ENCODE assay signal across 8 cellular contexts in the genomic region with DNA sequence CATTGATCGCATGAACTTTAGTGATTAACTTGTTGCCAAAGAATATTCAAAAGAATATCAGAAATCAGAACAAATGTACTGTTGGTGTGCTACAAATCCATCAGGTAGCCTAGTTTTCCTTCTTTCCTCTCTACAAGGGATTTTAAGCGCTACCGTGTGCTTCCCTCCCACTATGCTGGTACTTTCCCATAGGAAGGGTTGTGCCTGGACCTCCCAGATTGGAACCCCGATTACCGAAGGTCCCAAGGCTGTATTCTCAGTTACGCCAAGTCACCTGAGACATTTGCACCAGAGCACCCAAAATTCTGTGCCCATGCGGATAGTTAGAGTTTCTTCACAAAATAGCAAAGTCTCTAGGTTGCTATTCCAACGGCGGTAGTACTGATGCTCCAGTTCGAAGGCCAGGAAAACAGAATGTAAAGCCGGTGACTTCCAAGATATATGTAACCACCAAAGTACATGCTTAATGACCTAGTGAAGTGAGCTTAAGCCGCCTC. TPM values are rescaled to one million over a fixed set of nuclear protein-coding genes. Genes with fewer than 3 reads are reported as not detected.
A peak's percentile ranks its signal among the peaks of the same experiment; 100 is the strongest.
DNase-seq lines count a peak whose midpoint lies in the region; FAIRE-seq and TF ChIP-seq lines count a peak whose summit lies in the region.

No MANE protein-coding gene starts in this region.

- H3K9me3 Mint-ChIP-seq in activated T-cell treated with anti-CD3 and anti-CD28 coated beads, Interleukin-2, amount 50 U/mL, for 24 hours, result no peaks in the 10 kb centered on the region
- no peaks in the 10 kb centered on the region for H3K9me3 Mint-ChIP-seq in nephron

- no peak for DNase-seq in activated T-cell treated with anti-CD3 and anti-CD28 coated beads, Interleukin-2, amount 50 U/mL, for 24 hours
- no peak for DNase-seq in activated T-cell treated with anti-CD3 and anti-CD28 coated beads for 4 hours
- peak; percentile 16 for DNase-seq in MM.1S
- DNase-seq in dorsolateral prefrontal cortex, result no peak
- no peak for DNase-seq in D721Med (ENCODE audit: insufficient read length, low spot score)
- DNase-seq in NCI-H1417 (lab: John Stamatoyannopoulos, UW), result no peak
- DNase-seq in stimulated activated CD4-positive, alpha-beta T cell treated with anti-CD3 and anti-CD28 coated beads, Interleukin-12 subunit alpha, Interleukin-12 subunit beta, amount 100 ng/mL, for 4 hours, result no peak

- peak overlapping the region; percentile 89 for H3K9ac ChIP-seq in MM.1S (ENCODE audit: low read length)

- H3K4me3 Mint-ChIP-seq in activated T-cell treated with anti-CD3 and anti-CD28 coated beads, Interleukin-2, amount 50 U/mL, for 24 hours, result peak overlapping the region; percentile 90
- H3K4me3 Mint-ChIP-seq in nephron, result peak overlapping the region; percentile 94 to 99 (median 96)

- H3K4me2 ChIP-seq in MM.1S (ENCODE audit: low read depth, low read length), result peak overlapping the region; percentile 65

- peaks cover 18% of the 10 kb centered on the region for H3K4me1 ChIP-seq in MM.1S (ENCODE audit: low read length)

- no peaks in the 10 kb centered on the region for H3K9me3 ChIP-seq in MM.1S (replicated peaks; ENCODE audit: insufficient read depth, low read length)

- peaks cover 34% of the 10 kb centered on the region for H3K79me2 ChIP-seq in MM.1S (ENCODE audit: low read length)

- peak overlapping the region; percentile 84 for H2AFZ ChIP-seq in MM.1S (ENCODE audit: low read length)

- peaks cover 35% of the 10 kb centered on the region for H3K36me3 Mint-ChIP-seq in activated T-cell treated with anti-CD3 and anti-CD28 coated beads, Interleukin-2, amount 50 U/mL, for 24 hours (ENCODE audit: low read depth)
- peaks cover 16% of the 10 kb centered on the region for H3K36me3 Mint-ChIP-seq in nephron (ENCODE audit: low read depth)

- peak overlapping the region; percentile 97 for H3K27ac Mint-ChIP-seq in activated T-cell treated with anti-CD3 and anti-CD28 coated beads, Interleukin-2, amount 50 U/mL, for 24 hours
- peak overlapping the region; percentile 88 to 95 (median 95) for H3K27ac Mint-ChIP-seq in nephron

- H4K20me1 ChIP-seq in MM.1S (ENCODE audit: insufficient read depth, low read length), result no peaks in the 10 kb centered on the region

- no peaks in the 10 kb centered on the region for H3K27me3 Mint-ChIP-seq in activated T-cell treated with anti-CD3 and anti-CD28 coated beads, Interleukin-2, amount 50 U/mL, for 24 hours
- H3K27me3 Mint-ChIP-seq in nephron (ENCODE audit: low read depth), result peaks cover 11% of the 10 kb centered on the region

- peak overlapping the region; percentile 83 for H3K4me3 ChIP-seq in MM.1S (ENCODE audit: low read length)
- H3K4me3 ChIP-seq in dorsolateral prefrontal cortex, result peak overlapping the region; percentile 60 to 99 (median 93)

- FAIRE-seq in D721Med (lab: Jason Lieb, UNC), result no peak

- H3K9me2 ChIP-seq in MM.1S (replicated peaks; ENCODE audit: insufficient read depth, low read length), result no peaks in the 10 kb centered on the region

- peaks cover 4% of the 10 kb centered on the region; the same call in 1 of the 2 replicates for H3K36me3 ChIP-seq in MM.1S (replicated peaks; ENCODE audit: insufficient read depth, low read length)

- H3K27me3 ChIP-seq in MM.1S (replicated peaks; ENCODE audit: insufficient read depth, low read length) (no peaks in the 10 kb centered on the region), dorsolateral prefrontal cortex (no peaks in the 10 kb centered on the region)

- TF ChIP-seq CTCF in MM.1S (IDR thresholded peaks at IDR 0.05; ENCODE audit: low read length) (no peak), dorsolateral prefrontal cortex (IDR thresholded peaks at IDR 0.05 in 54 of 56, conservative IDR thresholded peaks at IDR 0.05 in 2 of 56; ENCODE audit: low read depth in 1 of 56, partially characterized antibody in 56 of 56) (peak in 3 of 56 donors; percentile 2 to 11 (median 5)), nephron (IDR thresholded peaks at IDR 0.05; ENCODE audit: unreplicated experiment in 3 of 3) (no peak), D721Med (IDR thresholded peaks at IDR 0.05; ENCODE audit: insufficient read depth, missing control alignments) (no peak)

- H3K27ac ChIP-seq in MM.1S (ENCODE audit: low read length), result peak overlapping the region; percentile 84
- peak overlapping the region; percentile 68 to 98 (median 94) for H3K27ac ChIP-seq in dorsolateral prefrontal cortex

- peaks cover 34% of the 10 kb centered on the region for H3K4me1 Mint-ChIP-seq in activated T-cell treated with anti-CD3 and anti-CD28 coated beads, Interleukin-2, amount 50 U/mL, for 24 hours (ENCODE audit: low read depth)
- H3K4me1 Mint-ChIP-seq in nephron, result peaks cover 27% of the 10 kb centered on the region

- intact Hi-C loops in dorsolateral prefrontal cortex (cut with DNase I), result loop anchor here (1.0 to 10.0 kb wide), 8 partner anchors 53 to 234 kb away; partner anchors contain the start of gene BLOC1S6 (in 1 of the 2)

- H3F3A ChIP-seq in MM.1S (ENCODE audit: insufficient read depth, low read length), result peaks cover 11% of the 10 kb centered on the region

RNA-seq across cellular contexts. Expression of gene GATM, which starts 23.4 kb away (rescaled TPM):
- total RNA-seq in dorsolateral prefrontal cortex, result 100 to 1,000 TPM; 103 to 309 (median 166) TPM
